Comparison of ENCODE assay signal across 21 cellular contexts in the genomic region with DNA sequence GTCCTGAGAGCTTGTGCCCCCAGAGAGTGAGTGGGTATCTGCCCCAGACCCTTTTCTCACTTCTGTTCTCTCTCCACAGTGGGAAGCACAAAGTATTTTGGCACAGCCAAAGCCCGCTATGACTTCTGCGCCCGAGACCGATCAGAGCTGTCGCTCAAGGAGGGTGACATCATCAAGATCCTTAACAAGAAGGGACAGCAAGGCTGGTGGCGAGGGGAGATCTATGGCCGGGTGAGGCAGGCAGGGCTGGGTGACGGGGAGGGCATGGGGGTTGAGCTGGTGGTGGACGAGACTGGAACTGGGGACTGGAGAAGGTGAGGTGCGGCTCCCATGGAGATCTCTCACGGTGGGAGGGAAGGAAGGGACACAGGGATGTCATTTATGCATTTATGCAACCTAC. TPM values are rescaled to one million over a fixed set of nuclear protein-coding genes. Genes with fewer than 3 reads are reported as not detected.
A peak's percentile ranks its signal among the peaks of the same experiment; 100 is the strongest.
DNase-seq lines count a peak whose midpoint lies in the region; ATAC-seq, FAIRE-seq and TF ChIP-seq lines count a peak whose summit lies in the region.
"Had no signal": no experiment of that assay in that cellular context is flagged by ENCODE, and none has a peak within 500 bp of the region (broad histone marks: within the 10 kb centered on the region; RNA-seq: fewer than 3 reads in every experiment).

No MANE protein-coding gene starts in this region.

- H3K4me1 Mint-ChIP-seq in T-helper 17 cell = peaks cover 4% of the 10 kb centered on the region
- no peaks in the 10 kb centered on the region for H3K4me1 Mint-ChIP-seq in stimulated activated effector memory CD8-positive, alpha-beta T cell treated with anti-CD3 and anti-CD28 coated beads, Interleukin-12 subunit alpha, Interleukin-12 subunit beta, amount 100 ng/mL, for 72 hours
- H3K4me1 Mint-ChIP-seq: H9 had no signal

- peaks cover 18 to 32% of the 10 kb centered on the region in 2 donors for H3K36me3 Mint-ChIP-seq in activated naive CD4-positive, alpha-beta T cell treated with anti-CD3 and anti-CD28 coated beads, Interleukin-2, amount 50 U/mL, for 72 hours
- peaks cover 14% of the 10 kb centered on the region for H3K36me3 Mint-ChIP-seq in T-helper 17 cell (ENCODE audit: low read depth)
- peaks cover 93% of the 10 kb centered on the region for H3K36me3 Mint-ChIP-seq in stimulated activated effector memory CD8-positive, alpha-beta T cell treated with anti-CD3 and anti-CD28 coated beads, Interleukin-12 subunit alpha, Interleukin-12 subunit beta, amount 100 ng/mL, for 72 hours

- H3K4me3 Mint-ChIP-seq in T-helper 17 cell = peak overlapping the region; percentile 59
- H3K4me3 Mint-ChIP-seq in stimulated activated effector memory CD8-positive, alpha-beta T cell treated with anti-CD3 and anti-CD28 coated beads, Interleukin-12 subunit alpha, Interleukin-12 subunit beta, amount 100 ng/mL, for 72 hours = no peak overlapping the region

- no peaks in the 10 kb centered on the region for H3K9me3 ChIP-seq in T-helper 17 cell (ENCODE audit: control insufficient read depth, low read length, poor library complexity, severe bottlenecking)
- H3K9me3 ChIP-seq: Caco-2 had no signal

- no peak for FAIRE-seq in H54 (lab: Jason Lieb, UNC)
- FAIRE-seq: G401.6 had no signal

- ATAC-seq in activated naive CD4-positive, alpha-beta T cell treated with anti-CD3 and anti-CD28 coated beads, Interleukin-2, amount 50 U/mL, for 72 hours = no peak
- ATAC-seq in T-helper 17 cell (no peak), esophagus mucosa (peak; percentile 15)
- ATAC-seq in stimulated activated effector memory CD8-positive, alpha-beta T cell treated with anti-CD3 and anti-CD28 coated beads, Interleukin-12 subunit alpha, Interleukin-12 subunit beta, amount 100 ng/mL, for 72 hours = no peak
- ATAC-seq: PC-3 had no signal

- H3K27me3 Mint-ChIP-seq in T-helper 17 cell = no peaks in the 10 kb centered on the region

- no peaks in the 10 kb centered on the region for H3K9me3 Mint-ChIP-seq in activated naive CD4-positive, alpha-beta T cell treated with anti-CD3 and anti-CD28 coated beads, Interleukin-2, amount 50 U/mL, for 72 hours
- no peaks in the 10 kb centered on the region for H3K9me3 Mint-ChIP-seq in stimulated activated effector memory CD8-positive, alpha-beta T cell treated with anti-CD3 and anti-CD28 coated beads, Interleukin-12 subunit alpha, Interleukin-12 subunit beta, amount 100 ng/mL, for 72 hours

- peak overlapping the region; percentile 61 to 62 for H3K27ac Mint-ChIP-seq in activated naive CD4-positive, alpha-beta T cell treated with anti-CD3 and anti-CD28 coated beads, Interleukin-2, amount 50 U/mL, for 72 hours
- peak overlapping the region; percentile 78 for H3K27ac Mint-ChIP-seq in T-helper 17 cell
- peak overlapping the region; percentile 82 for H3K27ac Mint-ChIP-seq in stimulated activated effector memory CD8-positive, alpha-beta T cell treated with anti-CD3 and anti-CD28 coated beads, Interleukin-12 subunit alpha, Interleukin-12 subunit beta, amount 100 ng/mL, for 72 hours

- DNase-seq in activated naive CD4-positive, alpha-beta T cell treated with anti-CD3 and anti-CD28 coated beads, Interleukin-2, amount 50 U/mL, for 72 hours (ENCODE audit: low spot score in 2 of 2) = no peak
- no peak for DNase-seq in activated naive CD4-positive, alpha-beta T cell treated with Interleukin-2 at 50 U/mL for 16 hours
- no peak for DNase-seq in T-helper 17 cell
- no peak for DNase-seq in stimulated activated effector memory CD8-positive, alpha-beta T cell treated with anti-CD3 and anti-CD28 coated beads, Interleukin-12 subunit alpha, Interleukin-12 subunit beta, amount 100 ng/mL, for 72 hours (ENCODE audit: low spot score in 2 of 2)
- DNase-seq in H54 (ENCODE audit: insufficient read length, low spot score) = no peak
- DNase-seq in SKM-1 (lab: John Stamatoyannopoulos, UW; ENCODE audit: unreplicated experiment) = no peak
- DNase-seq: C1 segment of cervical spinal cord, Caco-2, H9, Karpas-422, NCI-H1436 treated with DMSO at 0.1 percent for 48 hours, NCI-H2029, NCI-H2171, NCI-H526, PC-3, RPMI8226, SIG-M5 had no signal

- TF ChIP-seq POLR2A in H54 (IDR thresholded peaks at IDR 0.05; ENCODE audit: low read depth, low read length) = no peak

RNA-seq across cellular contexts. Expression of gene ADGRE1, which starts 33.5 kb away (rescaled TPM):
- 10 to 100 TPM; 12.1 to 16.1 TPM for total RNA-seq in activated naive CD4-positive, alpha-beta T cell treated with anti-CD3 and anti-CD28 coated beads, Interleukin-2, amount 50 U/mL, for 72 hours
- total RNA-seq in T-helper 17 cell (1 to 10 TPM; 3.6 to 6.6 TPM), esophagus mucosa (not detected)
- total RNA-seq: Caco-2, H9, HT-29, MCF 10A, PC-3 had no signal
